ENCODE assay signal across 11 cellular contexts in the genomic region with DNA sequence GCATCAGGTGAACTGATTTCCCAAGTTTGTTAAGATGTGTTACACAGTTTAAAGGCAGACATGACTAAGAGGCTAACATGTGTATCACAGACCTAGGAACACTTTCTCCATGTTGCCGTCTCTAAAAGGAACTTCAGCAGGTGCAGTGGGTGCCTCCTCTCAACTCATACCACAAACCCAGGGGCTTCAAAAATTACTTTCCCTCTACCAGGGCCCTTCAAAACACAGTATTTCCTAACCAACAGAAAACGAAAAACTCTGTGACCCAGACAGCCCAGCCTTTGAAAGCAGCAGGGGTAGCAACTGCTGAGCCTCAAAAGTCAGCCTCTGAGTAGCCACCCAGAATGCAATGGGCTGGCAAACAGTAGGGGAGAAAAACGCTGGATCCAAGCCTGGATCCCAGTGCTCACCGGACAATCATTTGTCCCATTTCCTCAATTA. TPM values are rescaled to one million over a fixed set of nuclear protein-coding genes. Genes with fewer than 3 reads are reported as not detected.
DNase-seq lines count a peak whose midpoint lies in the region; ATAC-seq and TF ChIP-seq lines count a peak whose summit lies in the region.
"Had no signal": no experiment of that assay in that cellular context is flagged by ENCODE, and none has a peak within 500 bp of the region (broad histone marks: within the 10 kb centered on the region; RNA-seq: fewer than 3 reads in every experiment).

No MANE protein-coding gene starts in this region.

- peak; percentile 26 for ATAC-seq in HG02885 (IDR thresholded peaks at IDR 0.05; ENCODE audit: poor library complexity, unreplicated experiment)
- ATAC-seq: activated CD4-positive, alpha-beta T cell treated with anti-CD3 and anti-CD28 coated beads for 36 hours had no signal

- H3K27me3 ChIP-seq in BLaER1 treated with 17β-estradiol and CSF1 and Interleukin-3, amounts not matched to agents 10 nM and 100 nM, result no peaks in the 10 kb centered on the region

- peak; percentile 64 for DNase-seq in cerebellum (ENCODE audit: low spot score)
- DNase-seq in nephron progenitor cell, result no peak
- no peak for DNase-seq in NCI-H187 treated with DMSO at 0.1 percent for 48 hours (lab: John Stamatoyannopoulos, UW)
- DNase-seq in amniotic stem cell (lab: John Stamatoyannopoulos, UW), result no peak
- DNase-seq in ureter (ENCODE audit: low spot score), result no peak
- DNase-seq in GOT3 (lab: John Stamatoyannopoulos, UW), result no peak
- DNase-seq: activated CD4-positive, alpha-beta T cell treated with anti-CD3 and anti-CD28 coated beads for 36 hours; NCI-H526 had no signal

- H3K36me3 Mint-ChIP-seq in nephron progenitor cell (ENCODE audit: low read depth), result peaks cover 16% of the 10 kb centered on the region

- H3K4me1 ChIP-seq in BLaER1 treated with 17β-estradiol and CSF1 and Interleukin-3, amounts not matched to agents 10 nM and 100 nM, result peaks cover 43 to 100% (median 67%) of the 10 kb centered on the region in 10 experiments

- H3K27ac Mint-ChIP-seq in nephron progenitor cell, result peak overlapping the region; percentile 90
- H3K27ac Mint-ChIP-seq: activated CD4-positive, alpha-beta T cell treated with anti-CD3 and anti-CD28 coated beads for 36 hours had no signal

- H3K27ac ChIP-seq in BLaER1 treated with 17β-estradiol and CSF1 and Interleukin-3, amounts not matched to agents 10 nM and 100 nM, result peak overlapping the region in 7 of 11 experiments; percentile 6 to 69 (median 22); a peak in 11 of 22 replicates

- H3K9ac ChIP-seq in BLaER1 treated with 17β-estradiol and CSF1 and Interleukin-3, amounts not matched to agents 10 nM and 100 nM, result peak overlapping the region in 4 of 11 experiments; percentile 3 to 36 (median 14); a peak in 4 of 22 replicates

- no peaks in the 10 kb centered on the region for H3K9me3 Mint-ChIP-seq in nephron progenitor cell

- H4K20me1 ChIP-seq in BLaER1 treated with 17β-estradiol and CSF1 and Interleukin-3, amounts not matched to agents 10 nM and 100 nM, result peaks cover 22 to 100% (median 93%) of the 10 kb centered on the region in 11 experiments; a peak in 20 of 22 replicates

- no peaks in the 10 kb centered on the region for H3K9me3 ChIP-seq in BLaER1 treated with 17β-estradiol and CSF1 and Interleukin-3, amounts not matched to agents 10 nM and 100 nM (replicated peaks in 1 of 11)

- peaks cover 52% of the 10 kb centered on the region for H3K4me1 Mint-ChIP-seq in nephron progenitor cell

- peaks cover 0 to 32% (median 13%) of the 10 kb centered on the region in 11 experiments; a peak in 12 of 22 replicates for H3K36me3 ChIP-seq in BLaER1 treated with 17β-estradiol and CSF1 and Interleukin-3, amounts not matched to agents 10 nM and 100 nM

- H3K4me3 Mint-ChIP-seq in nephron progenitor cell, result no peak overlapping the region
- H3K4me3 Mint-ChIP-seq: activated CD4-positive, alpha-beta T cell treated with anti-CD3 and anti-CD28 coated beads for 36 hours had no signal

- no peak overlapping the region for H3K4me3 ChIP-seq in BLaER1 treated with 17β-estradiol and CSF1 and Interleukin-3, amounts not matched to agents 10 nM and 100 nM
- H3K4me3 ChIP-seq: lung had no signal

- no peak for TF ChIP-seq CTCF in nephron progenitor cell (IDR thresholded peaks at IDR 0.05)

- no peaks in the 10 kb centered on the region for H3K27me3 Mint-ChIP-seq in nephron progenitor cell (ENCODE audit: low read depth, poor library complexity)
- H3K27me3 Mint-ChIP-seq: activated CD4-positive, alpha-beta T cell treated with anti-CD3 and anti-CD28 coated beads for 36 hours had no signal

- H3K4me2 ChIP-seq in BLaER1 treated with 17β-estradiol and CSF1 and Interleukin-3, amounts not matched to agents 10 nM and 100 nM, result peak overlapping the region; percentile 50 to 93 (median 60)

RNA-seq across cellular contexts. Expression of a gene that starts 28.5 kb away (rescaled TPM):
- 38.2 TPM for total RNA-seq in cerebellum
- 40.9 TPM for total RNA-seq in ureter
